20 cellular contexts compared by ENCODE assay signal in the genomic region with DNA sequence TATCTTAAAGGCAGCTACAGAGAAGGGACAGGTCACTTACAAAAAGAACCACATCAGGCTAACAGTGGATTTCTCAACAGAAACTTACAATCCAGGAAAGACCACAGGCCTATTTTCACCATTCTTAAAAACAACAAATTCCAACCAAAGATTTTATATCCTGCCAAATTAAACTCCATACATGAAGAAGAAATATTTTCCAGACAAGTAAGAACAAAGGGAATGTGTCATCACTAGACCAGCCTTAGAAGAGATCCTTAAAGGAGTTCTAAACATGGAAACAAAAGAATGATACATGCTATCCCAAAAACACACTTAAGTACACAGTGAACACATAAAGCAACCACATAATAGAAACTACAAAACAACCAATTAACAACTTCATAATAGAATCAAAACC.
DNase-seq lines count a peak whose midpoint lies in the region; ATAC-seq and TF ChIP-seq lines count a peak whose summit lies in the region.
"Had no signal": no experiment of that assay in that cellular context is flagged by ENCODE, and none has a peak within 500 bp of the region (broad histone marks: within the 10 kb centered on the region; RNA-seq: fewer than 3 reads in every experiment).

No MANE protein-coding gene starts in this region.

- ATAC-seq in HG02973 (IDR thresholded peaks at IDR 0.05; ENCODE audit: unreplicated experiment): no peak
- ATAC-seq: GM12878, GM23338 had no signal

- H3K4me3 Mint-ChIP-seq in activated naive CD4-positive, alpha-beta T cell treated with anti-CD3 and anti-CD28 coated beads, Interleukin-2, amount 10 ng/mL, durations not matched to agents 7 days and 5 days: no peak overlapping the region
- H3K4me3 Mint-ChIP-seq in activated CD4-positive, alpha-beta memory T cell treated with anti-CD3 and anti-CD28 coated beads, Interleukin-2, amount 10 ng/mL, durations not matched to agents 7 days and 5 days: no peak overlapping the region
- H3K4me3 Mint-ChIP-seq in T-helper 2 cell treated with Interferon-gamma antibody and Interleukin-4, amounts not matched to agents 5 μg/mL and 100 μg/mL, for 36 hours: no peak overlapping the region
- H3K4me3 Mint-ChIP-seq: CD4-positive, alpha-beta T cell; GM23338 had no signal

- peaks cover 10% of the 10 kb centered on the region for H3K4me1 Mint-ChIP-seq in activated naive CD4-positive, alpha-beta T cell treated with anti-CD3 and anti-CD28 coated beads, Interleukin-2, amount 10 ng/mL, durations not matched to agents 7 days and 5 days
- peaks cover 9% of the 10 kb centered on the region for H3K4me1 Mint-ChIP-seq in activated CD4-positive, alpha-beta memory T cell treated with anti-CD3 and anti-CD28 coated beads, Interleukin-2, amount 10 ng/mL, durations not matched to agents 7 days and 5 days
- H3K4me1 Mint-ChIP-seq in T-helper 2 cell treated with Interferon-gamma antibody and Interleukin-4, amounts not matched to agents 5 μg/mL and 100 μg/mL, for 36 hours (ENCODE audit: low read depth): peaks cover 2% of the 10 kb centered on the region
- H3K4me1 Mint-ChIP-seq: GM23338 had no signal

- CTCF ChIA-PET in activated naive CD4-positive, alpha-beta T cell treated with anti-CD3 and anti-CD28 coated beads, Interleukin-2, amount 10 ng/mL, durations not matched to agents 7 days and 5 days (lab: Charles Lee): interaction anchor here (0.6 kb wide), 1 partner anchor 352 kb away, joined by 3 read pairs; no protein-coding TSS in a partner anchor
- CTCF ChIA-PET in activated CD4-positive, alpha-beta memory T cell treated with anti-CD3 and anti-CD28 coated beads, Interleukin-2, amount 10 ng/mL, durations not matched to agents 7 days and 5 days (lab: Charles Lee): no interaction called here

- no peaks in the 10 kb centered on the region for H3K27me3 Mint-ChIP-seq in activated naive CD4-positive, alpha-beta T cell treated with anti-CD3 and anti-CD28 coated beads, Interleukin-2, amount 10 ng/mL, durations not matched to agents 7 days and 5 days
- no peaks in the 10 kb centered on the region for H3K27me3 Mint-ChIP-seq in activated CD4-positive, alpha-beta memory T cell treated with anti-CD3 and anti-CD28 coated beads, Interleukin-2, amount 10 ng/mL, durations not matched to agents 7 days and 5 days
- H3K27me3 Mint-ChIP-seq in T-helper 2 cell treated with Interferon-gamma antibody and Interleukin-4, amounts not matched to agents 5 μg/mL and 100 μg/mL, for 36 hours (ENCODE audit: low read depth): no peaks in the 10 kb centered on the region
- H3K27me3 Mint-ChIP-seq: CD4-positive, alpha-beta T cell had no signal

- DNase-seq in activated naive CD4-positive, alpha-beta T cell treated with anti-CD3 and anti-CD28 coated beads, Interleukin-2, amount 10 ng/mL, durations not matched to agents 7 days and 5 days: no peak
- DNase-seq in activated naive CD4-positive, alpha-beta T cell treated with anti-CD3 and anti-CD28 coated beads, Interleukin-2, amount 50 U/mL, for 16 hours: no peak
- peak; percentile 28 for DNase-seq in astrocyte of the spinal cord (ENCODE audit: low read depth, low spot score)
- DNase-seq in fibroblast of mammary gland (ENCODE audit: low read depth): peak; percentile 2
- no peak for DNase-seq in DMS114 treated with DMSO at 0.1 percent for 48 hours (lab: John Stamatoyannopoulos, UW; ENCODE audit: unreplicated experiment)
- no peak for DNase-seq in activated CD4-positive, alpha-beta memory T cell treated with anti-CD3 and anti-CD28 coated beads, Interleukin-2, amount 10 ng/mL, durations not matched to agents 7 days and 5 days
- DNase-seq in T-helper 2 cell treated with Interferon-gamma antibody and Interleukin-4, amounts not matched to agents 5 μg/mL and 100 μg/mL, for 36 hours (ENCODE audit: low spot score): no peak
- DNase-seq: Caco-2; CD4-positive, alpha-beta T cell; DMS153; HCEC 1CT; NCI-H1105 treated with DMSO at 0.1 percent for 48 hours; NCI-H1694; NCI-H2171; NCI-H446; NK-92 treated with Interleukin-12 subunit alpha and Interleukin-12 subunit beta, amount 100 ng/mL, for 24 hours; Right ventricle myocardium superior had no signal

- in situ Hi-C loops in astrocyte of the spinal cord (cut with HindIII; ENCODE audit: low sequenced_read_pairs): no loop called here

- peak overlapping the region; percentile 56 for H3K27ac Mint-ChIP-seq in activated naive CD4-positive, alpha-beta T cell treated with anti-CD3 and anti-CD28 coated beads, Interleukin-2, amount 10 ng/mL, durations not matched to agents 7 days and 5 days
- no peak overlapping the region for H3K27ac Mint-ChIP-seq in activated CD4-positive, alpha-beta memory T cell treated with anti-CD3 and anti-CD28 coated beads, Interleukin-2, amount 10 ng/mL, durations not matched to agents 7 days and 5 days
- no peak overlapping the region for H3K27ac Mint-ChIP-seq in T-helper 2 cell treated with Interferon-gamma antibody and Interleukin-4, amounts not matched to agents 5 μg/mL and 100 μg/mL, for 36 hours
- H3K27ac Mint-ChIP-seq: CD4-positive, alpha-beta T cell; GM23338 had no signal

- peaks cover 10% of the 10 kb centered on the region for H3K9me3 Mint-ChIP-seq in activated naive CD4-positive, alpha-beta T cell treated with anti-CD3 and anti-CD28 coated beads, Interleukin-2, amount 10 ng/mL, durations not matched to agents 7 days and 5 days
- peaks cover 9% of the 10 kb centered on the region for H3K9me3 Mint-ChIP-seq in activated CD4-positive, alpha-beta memory T cell treated with anti-CD3 and anti-CD28 coated beads, Interleukin-2, amount 10 ng/mL, durations not matched to agents 7 days and 5 days
- peaks cover 10% of the 10 kb centered on the region for H3K9me3 Mint-ChIP-seq in T-helper 2 cell treated with Interferon-gamma antibody and Interleukin-4, amounts not matched to agents 5 μg/mL and 100 μg/mL, for 36 hours

- no peaks in the 10 kb centered on the region for H3K36me3 Mint-ChIP-seq in activated naive CD4-positive, alpha-beta T cell treated with anti-CD3 and anti-CD28 coated beads, Interleukin-2, amount 10 ng/mL, durations not matched to agents 7 days and 5 days
- peaks cover 6% of the 10 kb centered on the region for H3K36me3 Mint-ChIP-seq in activated CD4-positive, alpha-beta memory T cell treated with anti-CD3 and anti-CD28 coated beads, Interleukin-2, amount 10 ng/mL, durations not matched to agents 7 days and 5 days (ENCODE audit: low read depth)
- peaks cover 2% of the 10 kb centered on the region for H3K36me3 Mint-ChIP-seq in T-helper 2 cell treated with Interferon-gamma antibody and Interleukin-4, amounts not matched to agents 5 μg/mL and 100 μg/mL, for 36 hours (ENCODE audit: low read depth)

- TF ChIP-seq CTCF in astrocyte of the spinal cord (IDR thresholded peaks at IDR 0.05; ENCODE audit: low read depth, low read length): no peak
- no peak for TF ChIP-seq CTCF in fibroblast of mammary gland (conservative IDR thresholded peaks at IDR 0.05; ENCODE audit: control insufficient read depth, insufficient read depth, low read depth, low read length)

- POLR2A ChIA-PET in activated CD4-positive, alpha-beta memory T cell treated with anti-CD3 and anti-CD28 coated beads, Interleukin-2, amount 10 ng/mL, durations not matched to agents 7 days and 5 days (lab: Charles Lee): no interaction called here

- no peak overlapping the region for H3K4me3 ChIP-seq in astrocyte of the spinal cord (ENCODE audit: low read depth, low read length)
- no peak overlapping the region for H3K4me3 ChIP-seq in fibroblast of mammary gland (ENCODE audit: control insufficient read depth, low read depth, low read length)
- H3K4me3 ChIP-seq: GM12878, GM23338 had no signal

Comparison
In these comparisons a context has a peak if more than half of its experiments do, and no peak if none do; other contexts are left out.
1. DNase-seq: peak in astrocyte of the spinal cord (single experiment) and fibroblast of mammary gland (single experiment); none in activated naive CD4-positive, alpha-beta T cell treated with anti-CD3 and anti-CD28 coated beads, Interleukin-2, amount 10 ng/mL, durations not matched to agents 7 days and 5 days (single experiment), activated naive CD4-positive, alpha-beta T cell treated with anti-CD3 and anti-CD28 coated beads, Interleukin-2, amount 50 U/mL, for 16 hours (single experiment), DMS114 treated with DMSO at 0.1 percent for 48 hours (single experiment), activated CD4-positive, alpha-beta memory T cell treated with anti-CD3 and anti-CD28 coated beads, Interleukin-2, amount 10 ng/mL, durations not matched to agents 7 days and 5 days (single experiment) and T-helper 2 cell treated with Interferon-gamma antibody and Interleukin-4, amounts not matched to agents 5 μg/mL and 100 μg/mL, for 36 hours (single experiment).